In genomic region chr4:154507170-154507569, GRCh38 we compare ENCODE assay signal across 1 cellular context.
TF ChIP-seq lines count a peak whose summit lies in the region.

No MANE protein-coding gene starts in this region.

TF ChIP-seq in Ishikawa, 13 proteins besides CTCF, POLR2A, EP300 and RAD21 (continued from another document):
- TF ChIP-seq, protein P1, sequence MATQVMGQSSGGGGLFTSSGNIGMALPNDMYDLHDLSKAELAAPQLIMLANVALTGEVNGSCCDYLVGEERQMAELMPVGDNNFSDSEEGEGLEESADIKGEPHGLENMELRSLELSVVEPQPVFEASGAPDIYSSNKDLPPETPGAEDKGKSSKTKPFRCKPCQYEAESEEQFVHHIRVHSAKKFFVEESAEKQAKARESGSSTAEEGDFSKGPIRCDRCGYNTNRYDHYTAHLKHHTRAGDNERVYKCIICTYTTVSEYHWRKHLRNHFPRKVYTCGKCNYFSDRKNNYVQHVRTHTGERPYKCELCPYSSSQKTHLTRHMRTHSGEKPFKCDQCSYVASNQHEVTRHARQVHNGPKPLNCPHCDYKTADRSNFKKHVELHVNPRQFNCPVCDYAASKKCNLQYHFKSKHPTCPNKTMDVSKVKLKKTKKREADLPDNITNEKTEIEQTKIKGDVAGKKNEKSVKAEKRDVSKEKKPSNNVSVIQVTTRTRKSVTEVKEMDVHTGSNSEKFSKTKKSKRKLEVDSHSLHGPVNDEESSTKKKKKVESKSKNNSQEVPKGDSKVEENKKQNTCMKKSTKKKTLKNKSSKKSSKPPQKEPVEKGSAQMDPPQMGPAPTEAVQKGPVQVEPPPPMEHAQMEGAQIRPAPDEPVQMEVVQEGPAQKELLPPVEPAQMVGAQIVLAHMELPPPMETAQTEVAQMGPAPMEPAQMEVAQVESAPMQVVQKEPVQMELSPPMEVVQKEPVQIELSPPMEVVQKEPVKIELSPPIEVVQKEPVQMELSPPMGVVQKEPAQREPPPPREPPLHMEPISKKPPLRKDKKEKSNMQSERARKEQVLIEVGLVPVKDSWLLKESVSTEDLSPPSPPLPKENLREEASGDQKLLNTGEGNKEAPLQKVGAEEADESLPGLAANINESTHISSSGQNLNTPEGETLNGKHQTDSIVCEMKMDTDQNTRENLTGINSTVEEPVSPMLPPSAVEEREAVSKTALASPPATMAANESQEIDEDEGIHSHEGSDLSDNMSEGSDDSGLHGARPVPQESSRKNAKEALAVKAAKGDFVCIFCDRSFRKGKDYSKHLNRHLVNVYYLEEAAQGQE (IDR thresholded peaks at IDR 0.05; ENCODE audit: low read depth), result no peak
- TF ChIP-seq CEBPB (IDR thresholded peaks at IDR 0.05) (no peak; the same call in 1 of the 2 replicates), FOXM1 (IDR thresholded peaks at IDR 0.05; ENCODE audit: borderline replicate concordance, low read depth) (no peak; the same call in none of the 2 replicates), TCF12 (IDR thresholded peaks at IDR 0.05; ENCODE audit: low read depth) (peak; percentile 87)
